In genomic region chr17:8856869-8857575, GRCh38 we compare ENCODE assay signal across 14 cellular contexts. TPM values are rescaled to one million over a fixed set of nuclear protein-coding genes. Genes with fewer than 3 reads are reported as not detected.
DNase-seq lines count a peak whose midpoint lies in the region; ATAC-seq, FAIRE-seq and TF ChIP-seq lines count a peak whose summit lies in the region.
"Had no signal": no experiment of that assay in that cellular context is flagged by ENCODE, and none has a peak within 500 bp of the region (broad histone marks: within the 10 kb centered on the region; RNA-seq: fewer than 3 reads in every experiment).

No MANE protein-coding gene starts in this region.

- H3K23ac ChIP-seq in mesenchymal stem cell (ENCODE audit: low read length in 2 of 2) = no peak overlapping the region

- no peak overlapping the region for H3K18ac ChIP-seq in mesenchymal stem cell (ENCODE audit: low read depth in 1 of 2, low read length in 2 of 2)

- H3K27me3 ChIP-seq in DND-41 (ENCODE audit: insufficient read depth, low read length, poor library complexity) (no peaks in the 10 kb centered on the region), mesenchymal stem cell (ENCODE audit: control insufficient read depth in 1 of 2, insufficient read depth in 1 of 2, low read length in 2 of 2) (peaks cover 0 to 18% of the 10 kb centered on the region in 2 experiments), brain microvascular endothelial cell (replicated peaks) (no peaks in the 10 kb centered on the region), H7 (ENCODE audit: control insufficient read depth, insufficient read depth, low read length) (no peaks in the 10 kb centered on the region)
- H3K27me3 ChIP-seq: body of pancreas had no signal

- no peaks in the 10 kb centered on the region for H3K9me3 Mint-ChIP-seq in activated CD8-positive, alpha-beta T cell treated with anti-CD3 and anti-CD28 coated beads for 36 hours

- POLR2A ChIA-PET in activated CD8-positive, alpha-beta T cell treated with anti-CD3 and anti-CD28 coated beads for 36 hours (lab: Charles Lee) = interaction anchor here (1.1 to 1.6 kb wide), 2 partner anchors 27 to 39 kb away, joined by 3 to 4 read pairs; no protein-coding TSS in a partner anchor

- peak overlapping the region; percentile 96 for H2BK5ac ChIP-seq in mesenchymal stem cell (ENCODE audit: low read depth, low read length, poor library complexity, severe bottlenecking)

- H3K4me1 ChIP-seq in DND-41 (ENCODE audit: insufficient read depth, low read length) (peaks cover 76% of the 10 kb centered on the region), mesenchymal stem cell (ENCODE audit: control insufficient read depth, insufficient read depth, low read depth, low read length) (peaks cover 17% of the 10 kb centered on the region)
- H3K4me1 ChIP-seq: suprapubic skin had no signal

- H3K27me3 Mint-ChIP-seq in activated CD8-positive, alpha-beta T cell treated with anti-CD3 and anti-CD28 coated beads for 36 hours = no peaks in the 10 kb centered on the region

- peak overlapping the region; percentile 88 for H3K27ac Mint-ChIP-seq in activated CD8-positive, alpha-beta T cell treated with anti-CD3 and anti-CD28 coated beads for 36 hours

- WGBS in mesenchymal stem cell = 66% methylated on average over 12 of the region's 14 CpGs

- H3K27ac ChIP-seq in DND-41 (ENCODE audit: low read length) (peak overlapping the region; percentile 99), mesenchymal stem cell (ENCODE audit: low read length, poor library complexity, severe bottlenecking) (peak overlapping the region; percentile 91), brain microvascular endothelial cell (no peak overlapping the region)
- H3K27ac ChIP-seq: body of pancreas, suprapubic skin had no signal

- peak; percentile 36 for TF ChIP-seq POLR2A in GM18951 (IDR thresholded peaks at IDR 0.05; ENCODE audit: extremely low read depth, insufficient read depth, insufficient read length)

- no peak for FAIRE-seq in HTR-8/SVneo (lab: Jason Lieb, UNC)
- FAIRE-seq: K562 had no signal

- DNase-seq in DND-41 (peak; percentile 86), mesenchymal stem cell (no peak), NOMO-1 treated with dmso at 0.1 percent for 144 hours (lab: John Stamatoyannopoulos, UW; ENCODE audit: unreplicated experiment) (no peak), brain microvascular endothelial cell (no peak), HTR-8/SVneo (ENCODE audit: insufficient read length, low spot score) (no peak), H7 (no peak)
- peak; percentile 47 for DNase-seq in activated CD8-positive, alpha-beta T cell treated with anti-CD3 and anti-CD28 coated beads for 36 hours
- DNase-seq: body of pancreas, T1000 had no signal

- H3K9ac ChIP-seq in DND-41 (ENCODE audit: low read depth, low read length) (peak overlapping the region; percentile 62), mesenchymal stem cell (ENCODE audit: low read length) (no peak overlapping the region)

- no peaks in the 10 kb centered on the region for H4K20me1 ChIP-seq in DND-41 (ENCODE audit: insufficient read depth, low read length)

- H3K79me1 ChIP-seq in mesenchymal stem cell (replicated peaks; ENCODE audit: low read length, poor library complexity, severe bottlenecking) = no peaks in the 10 kb centered on the region

- no peak overlapping the region for H3K14ac ChIP-seq in mesenchymal stem cell (ENCODE audit: low read length in 2 of 2)

- H2BK120ac ChIP-seq in mesenchymal stem cell (ENCODE audit: low read depth, low read length) = no peak overlapping the region

- no peak for TF ChIP-seq CTCF in DND-41 (IDR thresholded peaks at IDR 0.05; ENCODE audit: borderline replicate concordance, extremely low read depth, low read length, poor library complexity, severe bottlenecking)
- TF ChIP-seq CTCF in activated CD8-positive, alpha-beta T cell treated with anti-CD3 and anti-CD28 coated beads for 36 hours (IDR thresholded peaks at IDR 0.05) = no peak
- TF ChIP-seq CTCF in brain microvascular endothelial cell (IDR thresholded peaks at IDR 0.05; ENCODE audit: low read depth, low read length, missing control alignments) = no peak

- peak; percentile 77 for ATAC-seq in DND-41 (ENCODE audit: insufficient read depth, low read depth)
- ATAC-seq in activated CD8-positive, alpha-beta T cell treated with anti-CD3 and anti-CD28 coated beads for 36 hours = no peak
- ATAC-seq: body of pancreas, K562, Panc1 had no signal

- H3K9me3 ChIP-seq in DND-41 (ENCODE audit: insufficient read depth, low read length, severe bottlenecking) (no peaks in the 10 kb centered on the region), mesenchymal stem cell (ENCODE audit: control insufficient read depth, low read length) (no peaks in the 10 kb centered on the region)
- H3K9me3 ChIP-seq: body of pancreas, suprapubic skin had no signal

- CTCF ChIA-PET in activated CD8-positive, alpha-beta T cell treated with anti-CD3 and anti-CD28 coated beads for 36 hours (lab: Charles Lee) = interaction anchor here (1.8 kb wide), 1 partner anchor 141 kb away, joined by 6 read pairs; no protein-coding TSS in a partner anchor

- H2AK5ac ChIP-seq in mesenchymal stem cell (ENCODE audit: low read length, severe bottlenecking) = peak overlapping the region; percentile 8

- no peaks in the 10 kb centered on the region for H3K36me3 Mint-ChIP-seq in activated CD8-positive, alpha-beta T cell treated with anti-CD3 and anti-CD28 coated beads for 36 hours (ENCODE audit: low read depth)

- in situ Hi-C loops in GM18951 (cut with MboI; ENCODE audit: low sequenced_read_pairs, unreplicated experiment) (no loop called here), brain microvascular endothelial cell (cut with HindIII; ENCODE audit: low pct_ligation_motif_present, low sequenced_read_pairs) (no loop called here)

- intact Hi-C loops in activated CD8-positive, alpha-beta T cell treated with anti-CD3 and anti-CD28 coated beads for 36 hours (cut with micrococcal nuclease) = no loop called here

- H2AFZ ChIP-seq in DND-41 (ENCODE audit: low read depth, low read length) (0 out of 2 replicates have a peak overlapping the region, but pooled peaks have one; percentile 10), mesenchymal stem cell (ENCODE audit: low read depth, low read length) (no peak overlapping the region)

- peak overlapping the region in 1 of 2 experiments; percentile 40; a peak in 2 of 4 replicates for H3K4me3 ChIP-seq in DND-41 (ENCODE audit: low read depth in 1 of 2, low read length in 2 of 2)
- no peak overlapping the region for H3K4me3 ChIP-seq in mesenchymal stem cell (ENCODE audit: insufficient read depth in 1 of 2, low read depth in 1 of 2, low read length in 2 of 2)
- H3K4me3 ChIP-seq in brain microvascular endothelial cell (ENCODE audit: low read depth, low read length) = no peak overlapping the region
- H3K4me3 ChIP-seq in H7 (ENCODE audit: insufficient read depth, low read depth, low read length) = no peak overlapping the region
- H3K4me3 ChIP-seq: body of pancreas, K562, lung, suprapubic skin had no signal

- H2BK12ac ChIP-seq in mesenchymal stem cell (ENCODE audit: low read length in 2 of 2) = no peak overlapping the region

- no peak overlapping the region for H4K8ac ChIP-seq in mesenchymal stem cell (ENCODE audit: low read length)

- H3K36me3 ChIP-seq in DND-41 (ENCODE audit: insufficient read depth, low read length) (peaks cover 19% of the 10 kb centered on the region), mesenchymal stem cell (ENCODE audit: control insufficient read depth in 1 of 2, insufficient read depth in 2 of 2, low read depth in 1 of 2, low read length in 2 of 2) (no peaks in the 10 kb centered on the region), brain microvascular endothelial cell (replicated peaks) (no peaks in the 10 kb centered on the region), H7 (replicated peaks; ENCODE audit: control insufficient read depth, insufficient read depth, low read length) (no peaks in the 10 kb centered on the region)
- H3K36me3 ChIP-seq: suprapubic skin had no signal

- H3K4me2 ChIP-seq in DND-41 (ENCODE audit: insufficient read depth, low read length) (peak overlapping the region; percentile 61), mesenchymal stem cell (ENCODE audit: low read length, poor library complexity, severe bottlenecking) (peak overlapping the region; percentile 63)

- H3K4me3 Mint-ChIP-seq in activated CD8-positive, alpha-beta T cell treated with anti-CD3 and anti-CD28 coated beads for 36 hours = peak overlapping the region; percentile 47

- peaks cover 52% of the 10 kb centered on the region for H3K4me1 Mint-ChIP-seq in activated CD8-positive, alpha-beta T cell treated with anti-CD3 and anti-CD28 coated beads for 36 hours (ENCODE audit: low read depth)

- no peak overlapping the region for H3K4ac ChIP-seq in mesenchymal stem cell (ENCODE audit: low read depth in 1 of 2, low read length in 2 of 2)

- peaks cover 54% of the 10 kb centered on the region for H3K79me2 ChIP-seq in DND-41 (ENCODE audit: insufficient read depth, low read length)

- no peak overlapping the region for H2BK15ac ChIP-seq in mesenchymal stem cell (ENCODE audit: low read depth, poor library complexity, severe bottlenecking)

- H4K91ac ChIP-seq in mesenchymal stem cell (ENCODE audit: low read length) = no peak overlapping the region

RNA-seq across cellular contexts. Expression of gene PIK3R6, which starts 10.5 kb away (rescaled TPM):
- 1 to 10 TPM; 3.8 to 3.9 TPM for total RNA-seq in activated CD8-positive, alpha-beta T cell treated with anti-CD3 and anti-CD28 coated beads for 36 hours
- polyA plus RNA-seq in mesenchymal stem cell (2013, experiment 1 of 2) = not detected
- polyA plus RNA-seq in mesenchymal stem cell (2013, experiment 2 of 2) = not detected
- 0.14 TPM in 1 of 2 replicates, not detected in the other for total RNA-seq in H7 (2014; rRNA removed; shearing (Covaris generic))
- polyA plus RNA-seq: K562 had no signal

RNA-seq across cellular contexts. Expression of gene MFSD6L, which starts 57.9 kb away (rescaled TPM):
- under 1 TPM; 0.20 to 0.22 TPM for total RNA-seq in activated CD8-positive, alpha-beta T cell treated with anti-CD3 and anti-CD28 coated beads for 36 hours
- not detected for polyA plus RNA-seq in mesenchymal stem cell (2013, experiment 1 of 2)
- not detected for polyA plus RNA-seq in mesenchymal stem cell (2013, experiment 2 of 2)
- total RNA-seq in H7 (2014; rRNA removed; shearing (Covaris generic)) = 0.07 TPM in 1 of 2 replicates, not detected in the other
- total RNA-seq: K562 had no signal
- polyA plus RNA-seq: K562 had no signal

Comparison
In these comparisons a context has a peak if more than half of its experiments do, and no peak if none do; other contexts are left out.
1. DNase-seq: peak in DND-41 (single experiment) and activated CD8-positive, alpha-beta T cell treated with anti-CD3 and anti-CD28 coated beads for 36 hours (single experiment); none in mesenchymal stem cell (single experiment), NOMO-1 treated with dmso at 0.1 percent for 144 hours (single experiment), brain microvascular endothelial cell (single experiment), HTR-8/SVneo (single experiment) and H7 (single experiment).